In the genomic region with DNA sequence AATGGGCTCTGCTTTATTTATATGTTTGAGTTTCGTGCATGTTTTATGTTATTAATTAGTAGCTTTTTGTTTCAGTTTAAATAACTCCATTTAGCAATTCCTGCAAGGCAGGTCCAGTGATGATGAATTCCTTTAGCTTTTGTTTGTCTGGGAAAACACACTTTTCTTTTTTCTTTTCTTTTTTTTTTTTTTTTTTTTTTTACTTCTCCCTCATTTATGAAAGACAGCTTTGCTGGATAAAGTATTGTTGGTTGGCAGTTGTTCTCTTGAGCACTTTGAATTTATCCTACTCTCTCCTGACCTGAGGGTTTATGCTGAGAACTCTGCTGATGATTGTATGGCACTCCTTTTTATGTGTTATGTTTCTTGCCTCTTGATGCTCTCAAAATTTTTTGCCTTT, we compare ENCODE assay signal across 18 cellular contexts. TPM values are rescaled to one million over a fixed set of nuclear protein-coding genes. Genes with fewer than 3 reads are reported as not detected.
DNase-seq lines count a peak whose midpoint lies in the region; ATAC-seq and TF ChIP-seq lines count a peak whose summit lies in the region.
"Had no signal": no experiment of that assay in that cellular context is flagged by ENCODE, and none has a peak within 500 bp of the region (broad histone marks: within the 10 kb centered on the region; RNA-seq: fewer than 3 reads in every experiment).

No MANE protein-coding gene starts in this region.

- H3K36me3 ChIP-seq in GM23338 (ENCODE audit: insufficient read depth), result peaks cover 49% of the 10 kb centered on the region
- peaks cover 39 to 48% of the 10 kb centered on the region in 2 donors for H3K36me3 ChIP-seq in ascending aorta
- peaks cover 58% of the 10 kb centered on the region for H3K36me3 ChIP-seq in left ventricle myocardium inferior

- H3K9me3 ChIP-seq in ascending aorta (peaks cover 34 to 49% of the 10 kb centered on the region in 2 donors), left ventricle myocardium inferior (replicated peaks) (peaks cover 54% of the 10 kb centered on the region)

- H3K4me3 ChIP-seq in GM23338 (no peak overlapping the region), ascending aorta (no peak overlapping the region), left ventricle myocardium inferior (no peak overlapping the region)
- H3K4me3 ChIP-seq: PC-9 had no signal

- H3F3A ChIP-seq in GM23338 (replicated peaks; ENCODE audit: low read depth), result no peaks in the 10 kb centered on the region

- no peak overlapping the region for H3K4me2 ChIP-seq in GM23338
- H3K4me2 ChIP-seq: BLaER1 treated with 17β-estradiol and CSF1 and Interleukin-3, amounts not matched to agents 10 nM and 100 nM; PC-9; SK-N-SH had no signal

- DNase-seq in GM23338 (ENCODE audit: low spot score) (peak; percentile 32), M059J (ENCODE audit: low read depth) (peak; percentile 31), dermis blood vessel endothelial cell (peak; percentile 16), left kidney (ENCODE audit: low read depth, low spot score) (peak; percentile 47), ascending aorta (ENCODE audit: low spot score in 2 of 2) (no peak), left ventricle myocardium inferior (no peak), NCI-H446 treated with DMSO at 0.1 percent for 48 hours (lab: John Stamatoyannopoulos, UW) (no peak)
- DNase-seq: GOT3; NCI-H1436 treated with DMSO at 0.1 percent for 48 hours; NCI-H2081; NCI-H524 treated with DMSO at 0.1 percent for 48 hours; NK-92 treated with Interleukin-12 subunit alpha and Interleukin-12 subunit beta, amount 100 ng/mL, for 24 hours; PC-9; SK-N-SH; T-helper 1 cell had no signal

- no peak overlapping the region for H3K4me3 Mint-ChIP-seq in GM23338
- H3K4me3 Mint-ChIP-seq: IgD-negative memory B cell had no signal

- H3K9me3 Mint-ChIP-seq in GM23338, result peaks cover 67% of the 10 kb centered on the region

- TF ChIP-seq CTCF in GM23338 (conservative IDR thresholded peaks at IDR 0.05; ENCODE audit: low read depth in 2 of 2) (no peak), ascending aorta (IDR thresholded peaks at IDR 0.05) (no peak), left ventricle myocardium inferior (IDR thresholded peaks at IDR 0.05; ENCODE audit: borderline replicate concordance) (no peak)

- intact Hi-C loops in ascending aorta (cut with DNase I) (no loop called here), left ventricle myocardium inferior (cut with micrococcal nuclease) (no loop called here)

- H4K20me1 ChIP-seq in GM23338 (replicated peaks; ENCODE audit: insufficient read depth), result no peaks in the 10 kb centered on the region
- H4K20me1 ChIP-seq: BLaER1 treated with 17β-estradiol and CSF1 and Interleukin-3, amounts not matched to agents 10 nM and 100 nM had no signal

- H3K27me3 ChIP-seq in GM23338 (ENCODE audit: insufficient read depth) (no peaks in the 10 kb centered on the region), ascending aorta (no peaks in the 10 kb centered on the region), left ventricle myocardium inferior (ENCODE audit: low read depth) (no peaks in the 10 kb centered on the region)
- H3K27me3 ChIP-seq: BLaER1 treated with 17β-estradiol and CSF1 and Interleukin-3, amounts not matched to agents 10 nM and 100 nM had no signal

- H3K4me1 ChIP-seq in GM23338 (ENCODE audit: insufficient read depth), result no peaks in the 10 kb centered on the region
- H3K4me1 ChIP-seq in ascending aorta, result no peaks in the 10 kb centered on the region
- peaks cover 4% of the 10 kb centered on the region for H3K4me1 ChIP-seq in left ventricle myocardium inferior

- H3K4me1 Mint-ChIP-seq in GM23338, result no peaks in the 10 kb centered on the region

- H3K27ac ChIP-seq in GM23338 (ENCODE audit: low read depth), result no peak overlapping the region
- H3K27ac ChIP-seq in ascending aorta, result no peak overlapping the region
- H3K27ac ChIP-seq in left ventricle myocardium inferior (replicated peaks), result no peak overlapping the region
- H3K27ac ChIP-seq: BLaER1 treated with 17β-estradiol and CSF1 and Interleukin-3, amounts not matched to agents 10 nM and 100 nM; PC-9 had no signal

- no peaks in the 10 kb centered on the region for H3K79me2 ChIP-seq in GM23338 (replicated peaks; ENCODE audit: insufficient read depth)

- H3K27ac Mint-ChIP-seq in GM23338, result no peak overlapping the region
- H3K27ac Mint-ChIP-seq: IgD-negative memory B cell had no signal

- H3K9me2 ChIP-seq in GM23338 (ENCODE audit: insufficient read depth), result no peaks in the 10 kb centered on the region
- H3K9me2 ChIP-seq: SK-N-SH had no signal

- no peak for ATAC-seq in GM23338
- ATAC-seq: Right ventricle myocardium inferior had no signal

- peaks cover 7% of the 10 kb centered on the region for H3K27me3 Mint-ChIP-seq in GM23338 (ENCODE audit: insufficient read depth, low read depth, poor library complexity)
- H3K27me3 Mint-ChIP-seq: IgD-negative memory B cell had no signal

- peaks cover 76% of the 10 kb centered on the region for H3K36me3 Mint-ChIP-seq in GM23338 (ENCODE audit: low read depth)

- H2AFZ ChIP-seq in GM23338, result no peak overlapping the region
- H2AFZ ChIP-seq: PC-9 had no signal

TF ChIP-seq in GM23338, 12 proteins besides CTCF, POLR2A, EP300 and RAD21 (continues in another document):
- TF ChIP-seq POLR2AphosphoS5 (IDR thresholded peaks at IDR 0.05; ENCODE audit: low read depth), result no peak
- TF ChIP-seq EZH2 (IDR thresholded peaks at IDR 0.05; ENCODE audit: low read depth, unreplicated experiment), result no peak
- TF ChIP-seq, protein P1, sequence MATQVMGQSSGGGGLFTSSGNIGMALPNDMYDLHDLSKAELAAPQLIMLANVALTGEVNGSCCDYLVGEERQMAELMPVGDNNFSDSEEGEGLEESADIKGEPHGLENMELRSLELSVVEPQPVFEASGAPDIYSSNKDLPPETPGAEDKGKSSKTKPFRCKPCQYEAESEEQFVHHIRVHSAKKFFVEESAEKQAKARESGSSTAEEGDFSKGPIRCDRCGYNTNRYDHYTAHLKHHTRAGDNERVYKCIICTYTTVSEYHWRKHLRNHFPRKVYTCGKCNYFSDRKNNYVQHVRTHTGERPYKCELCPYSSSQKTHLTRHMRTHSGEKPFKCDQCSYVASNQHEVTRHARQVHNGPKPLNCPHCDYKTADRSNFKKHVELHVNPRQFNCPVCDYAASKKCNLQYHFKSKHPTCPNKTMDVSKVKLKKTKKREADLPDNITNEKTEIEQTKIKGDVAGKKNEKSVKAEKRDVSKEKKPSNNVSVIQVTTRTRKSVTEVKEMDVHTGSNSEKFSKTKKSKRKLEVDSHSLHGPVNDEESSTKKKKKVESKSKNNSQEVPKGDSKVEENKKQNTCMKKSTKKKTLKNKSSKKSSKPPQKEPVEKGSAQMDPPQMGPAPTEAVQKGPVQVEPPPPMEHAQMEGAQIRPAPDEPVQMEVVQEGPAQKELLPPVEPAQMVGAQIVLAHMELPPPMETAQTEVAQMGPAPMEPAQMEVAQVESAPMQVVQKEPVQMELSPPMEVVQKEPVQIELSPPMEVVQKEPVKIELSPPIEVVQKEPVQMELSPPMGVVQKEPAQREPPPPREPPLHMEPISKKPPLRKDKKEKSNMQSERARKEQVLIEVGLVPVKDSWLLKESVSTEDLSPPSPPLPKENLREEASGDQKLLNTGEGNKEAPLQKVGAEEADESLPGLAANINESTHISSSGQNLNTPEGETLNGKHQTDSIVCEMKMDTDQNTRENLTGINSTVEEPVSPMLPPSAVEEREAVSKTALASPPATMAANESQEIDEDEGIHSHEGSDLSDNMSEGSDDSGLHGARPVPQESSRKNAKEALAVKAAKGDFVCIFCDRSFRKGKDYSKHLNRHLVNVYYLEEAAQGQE (IDR thresholded peaks at IDR 0.05; ENCODE audit: unreplicated experiment), result no peak
- TF ChIP-seq EZH2phosphoT487 (IDR thresholded peaks at IDR 0.05; ENCODE audit: unreplicated experiment), result no peak
- TF ChIP-seq ZNF331 (CRISPR knock-in tag; IDR thresholded peaks at IDR 0.05; ENCODE audit: low read depth), result no peak
- TF ChIP-seq, protein P2, sequence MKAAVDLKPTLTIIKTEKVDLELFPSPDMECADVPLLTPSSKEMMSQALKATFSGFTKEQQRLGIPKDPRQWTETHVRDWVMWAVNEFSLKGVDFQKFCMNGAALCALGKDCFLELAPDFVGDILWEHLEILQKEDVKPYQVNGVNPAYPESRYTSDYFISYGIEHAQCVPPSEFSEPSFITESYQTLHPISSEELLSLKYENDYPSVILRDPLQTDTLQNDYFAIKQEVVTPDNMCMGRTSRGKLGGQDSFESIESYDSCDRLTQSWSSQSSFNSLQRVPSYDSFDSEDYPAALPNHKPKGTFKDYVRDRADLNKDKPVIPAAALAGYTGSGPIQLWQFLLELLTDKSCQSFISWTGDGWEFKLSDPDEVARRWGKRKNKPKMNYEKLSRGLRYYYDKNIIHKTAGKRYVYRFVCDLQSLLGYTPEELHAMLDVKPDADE (IDR thresholded peaks at IDR 0.05), result no peak
- TF ChIP-seq CREB1 (CRISPR knock-in tag; IDR thresholded peaks at IDR 0.05; ENCODE audit: low read depth), result no peak
- TF ChIP-seq JUNB (IDR thresholded peaks at IDR 0.05; ENCODE audit: unreplicated experiment), result no peak
- no peak for TF ChIP-seq NANOG (IDR thresholded peaks at IDR 0.05; ENCODE audit: borderline replicate concordance)

RNA-seq across cellular contexts. Expression of a gene that starts 35.7 kb away (rescaled TPM):
- total RNA-seq in GM23338 (2014; rRNA removed; shearing (Covaris generic)), result 39.0 and 51.6 TPM in 2 replicates
- polyA plus RNA-seq in GM23338 (2016; fragmentation: Nextera tagmentation; extraction: Ambion mirVana), result 11.0 and 12.9 TPM in 2 replicates
- 80.8 and 112 TPM in 2 replicates for total RNA-seq in M059J (2014; rRNA removed; shearing (Covaris generic))
- total RNA-seq in dermis blood vessel endothelial cell (29.8 and 41.4 TPM in 2 replicates), ascending aorta (115 TPM), left ventricle myocardium inferior (12.2 TPM)

RNA-seq across cellular contexts. Expression of a gene that starts 41.1 kb away (rescaled TPM):
- 13.5 and 22.0 TPM in 2 replicates for total RNA-seq in GM23338 (2014; rRNA removed; shearing (Covaris generic))
- 12.1 and 15.2 TPM in 2 replicates for polyA plus RNA-seq in GM23338 (2016; fragmentation: Nextera tagmentation; extraction: Ambion mirVana)
- total RNA-seq in M059J (2014; rRNA removed; shearing (Covaris generic)), result 15.6 and 21.4 TPM in 2 replicates
- 20.2 and 27.9 TPM in 2 replicates for total RNA-seq in dermis blood vessel endothelial cell
- total RNA-seq in ascending aorta, result 30.3 TPM
- total RNA-seq in left ventricle myocardium inferior, result 5.1 TPM

Comparison
In these comparisons a context has a peak if more than half of its experiments do, and no peak if none do; other contexts are left out.
1. DNase-seq: peak in GM23338 (single experiment), M059J (single experiment), dermis blood vessel endothelial cell (single experiment) and left kidney (single experiment); none in ascending aorta (0 of 2), left ventricle myocardium inferior (single experiment) and NCI-H446 treated with DMSO at 0.1 percent for 48 hours (single experiment).